In the genomic region with DNA sequence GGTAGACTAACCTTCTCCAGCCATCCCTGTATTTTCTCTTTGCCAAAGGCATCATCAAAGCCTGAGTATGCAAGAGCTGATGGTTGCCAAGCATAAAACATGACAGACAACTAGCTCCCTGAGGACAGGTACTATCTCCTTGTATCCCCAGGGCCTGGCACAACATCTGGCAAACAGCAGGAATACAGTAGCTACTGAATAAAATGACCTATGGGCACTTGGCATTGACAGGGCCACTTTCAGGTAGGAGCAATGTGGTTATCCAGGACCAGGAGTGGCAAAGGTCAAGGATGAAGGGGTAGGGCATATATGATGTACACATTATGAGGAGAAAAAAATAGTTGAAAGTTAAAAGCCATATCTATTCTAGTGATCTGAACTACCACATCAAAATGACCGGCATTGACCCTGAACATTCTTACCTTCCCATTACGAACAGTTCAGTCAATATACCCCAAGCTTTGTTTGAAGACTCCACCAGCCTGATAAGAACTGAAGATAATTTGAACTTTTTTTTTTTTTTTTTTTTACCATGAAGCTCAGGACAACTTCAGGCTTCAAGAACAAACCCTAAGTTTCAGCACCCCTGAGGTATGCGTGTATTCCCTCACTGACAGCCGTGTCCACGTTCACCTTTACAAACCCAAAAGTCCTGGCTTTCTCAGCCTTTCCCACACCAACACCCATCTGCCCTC, we compare ENCODE assay signal across 25 cellular contexts.
"Had no signal": no experiment of that assay in that cellular context is flagged by ENCODE, and none has a peak within 500 bp of the region (broad histone marks: within the 10 kb centered on the region; RNA-seq: fewer than 3 reads in every experiment).

No MANE protein-coding gene starts in this region.

- ATAC-seq: activated CD8-positive, alpha-beta T cell treated with anti-CD3 and anti-CD28 coated beads, Interleukin-2, amount 10 ng/mL, durations not matched to agents 7 days and 5 days; WTC11 had no signal

- H3K4me3 Mint-ChIP-seq: activated CD8-positive, alpha-beta T cell treated with anti-CD3 and anti-CD28 coated beads, Interleukin-2, amount 10 ng/mL, durations not matched to agents 7 days and 5 days; activated naive CD8-positive, alpha-beta T cell treated with anti-CD3 and anti-CD28 coated beads, Interleukin-2, amount 10 ng/mL, durations not matched to agents 7 days and 5 days; T-helper 1 cell treated with Interleukin-12 subunit alpha and Interleukin-12 subunit beta and Interleukin-4 antibody, amounts not matched to agents 30 μg/mL and 1 μg/mL, for 36 hours; WTC11 had no signal

- H3K4me2 ChIP-seq: KMS-11 had no signal

- DNase-seq: activated CD4-positive, alpha-beta T cell treated with anti-CD3 and anti-CD28 coated beads for 48 hours; activated CD4-positive, alpha-beta T cell treated with anti-CD3 and anti-CD28 coated beads, Interleukin-2, amount 50 U/mL, for 4 hours; activated CD4-positive, CD25-positive, alpha-beta regulatory T cell treated with anti-CD3 and anti-CD28 coated beads, Interleukin-2, amount 50 U/mL, for 72 hours; activated CD8-positive, alpha-beta memory T cell treated with anti-CD3 and anti-CD28 coated beads, Interleukin-2, amount 50 U/mL, for 48 hours; activated CD8-positive, alpha-beta T cell treated with anti-CD3 and anti-CD28 coated beads, Interleukin-2, amount 10 ng/mL, durations not matched to agents 7 days and 5 days; activated naive CD4-positive, alpha-beta T cell treated with anti-CD3 and anti-CD28 coated beads, Interleukin-2, amount 50 U/mL, for 16 hours; activated naive CD8-positive, alpha-beta T cell treated with anti-CD3 and anti-CD28 coated beads, Interleukin-2, amount 10 ng/mL, durations not matched to agents 7 days and 5 days; activated T-cell treated with anti-CD3 and anti-CD28 coated beads, Interleukin-2, amount 50 U/mL, for 1 hour; adrenal gland; anterior cingulate cortex; NCI-H1092 treated with DMSO at 0.1 percent for 48 hours; NCI-H1417 treated with DMSO at 0.1 percent for 48 hours; NCI-H1694 treated with DMSO at 0.1 percent for 48 hours; NCI-H2029 treated with DMSO at 0.1 percent for 48 hours; NCI-H345; NCI-H510A; NCI-H526 treated with DMSO at 0.1 percent for 48 hours; NCI-H82; NK-92 treated with Interleukin-12 subunit alpha and Interleukin-12 subunit beta, amount 100 ng/mL, for 24 hours; SHP77 had no signal

- H3K9me3 Mint-ChIP-seq: T-helper 1 cell treated with Interleukin-12 subunit alpha and Interleukin-12 subunit beta and Interleukin-4 antibody, amounts not matched to agents 30 μg/mL and 1 μg/mL, for 36 hours had no signal

- H3K27me3 Mint-ChIP-seq: activated naive CD8-positive, alpha-beta T cell treated with anti-CD3 and anti-CD28 coated beads, Interleukin-2, amount 10 ng/mL, durations not matched to agents 7 days and 5 days had no signal

- H3K4me3 ChIP-seq: adrenal gland, SJSA1 had no signal

- H3K9ac ChIP-seq: KMS-11 had no signal

- FAIRE-seq: RCC 7860 had no signal

- H3K27ac ChIP-seq: adrenal gland, KMS-11, SJSA1 had no signal

- H3K27me3 ChIP-seq: adrenal gland, SJSA1 had no signal

- H3K36me3 ChIP-seq: adrenal gland had no signal

- H3K27ac Mint-ChIP-seq: activated CD8-positive, alpha-beta T cell treated with anti-CD3 and anti-CD28 coated beads, Interleukin-2, amount 10 ng/mL, durations not matched to agents 7 days and 5 days; activated naive CD8-positive, alpha-beta T cell treated with anti-CD3 and anti-CD28 coated beads, Interleukin-2, amount 10 ng/mL, durations not matched to agents 7 days and 5 days; T-helper 1 cell treated with Interleukin-12 subunit alpha and Interleukin-12 subunit beta and Interleukin-4 antibody, amounts not matched to agents 30 μg/mL and 1 μg/mL, for 36 hours; WTC11 had no signal

- H3K4me1 ChIP-seq: adrenal gland had no signal

- H3K9me3 ChIP-seq: adrenal gland, SJSA1 had no signal
